15 cellular contexts compared by ENCODE assay signal in genomic region chr9:16670791-16671190, GRCh38.
DNase-seq lines count a peak whose midpoint lies in the region; ATAC-seq and TF ChIP-seq lines count a peak whose summit lies in the region.
"Had no signal": no experiment of that assay in that cellular context is flagged by ENCODE, and none has a peak within 500 bp of the region (broad histone marks: within the 10 kb centered on the region; RNA-seq: fewer than 3 reads in every experiment).

No MANE protein-coding gene starts in this region.

- H3K9me3 ChIP-seq in PC-3 (ENCODE audit: low read length): no peaks in the 10 kb centered on the region
- no peaks in the 10 kb centered on the region for H3K9me3 ChIP-seq in psoas muscle
- H3K9me3 ChIP-seq in hepatocyte (ENCODE audit: low read depth): no peaks in the 10 kb centered on the region
- H3K9me3 ChIP-seq: Peyer's patch had no signal

- BruUV-seq in PC-3 (replicated peaks; lab: Mats Ljungman, UMichigan): no TSS peak

- H3K9me2 ChIP-seq in GM23338 (ENCODE audit: insufficient read depth): peaks cover 2% of the 10 kb centered on the region; the same call in 1 of the 2 replicates
- H3K9me2 ChIP-seq in PC-3 (replicated peaks; ENCODE audit: low read length): no peaks in the 10 kb centered on the region
- no peaks in the 10 kb centered on the region for H3K9me2 ChIP-seq in hepatocyte (replicated peaks; ENCODE audit: insufficient read depth)

- H3K4me1 ChIP-seq in GM23338 (ENCODE audit: insufficient read depth) (0 out of 2 replicates have a peak, but pooled peaks cover 3% of the 10 kb centered on the region), PC-3 (ENCODE audit: insufficient read depth, low read length) (peaks cover 55% of the 10 kb centered on the region), psoas muscle (peaks cover 13% of the 10 kb centered on the region), hepatocyte (ENCODE audit: insufficient read depth) (peaks cover 5% of the 10 kb centered on the region)
- H3K4me1 ChIP-seq: Peyer's patch had no signal

- peaks cover 7% of the 10 kb centered on the region for H3K27me3 Mint-ChIP-seq in GM23338 (ENCODE audit: insufficient read depth, low read depth, poor library complexity)

- H2AFZ ChIP-seq in GM23338: no peak overlapping the region
- no peak overlapping the region for H2AFZ ChIP-seq in PC-3 (ENCODE audit: low read length)
- H2AFZ ChIP-seq in hepatocyte: no peak overlapping the region

- TF ChIP-seq CTCF in GM23338 (conservative IDR thresholded peaks at IDR 0.05; ENCODE audit: low read depth in 2 of 2): no peak
- no peak for TF ChIP-seq CTCF in PC-3 (conservative IDR thresholded peaks at IDR 0.05; ENCODE audit: low read depth, low read length)
- no peak for TF ChIP-seq CTCF in psoas muscle (IDR thresholded peaks at IDR 0.05)
- TF ChIP-seq CTCF in hepatocyte (IDR thresholded peaks at IDR 0.05; ENCODE audit: poor library complexity): no peak

- H3F3A ChIP-seq in GM23338 (replicated peaks; ENCODE audit: low read depth): no peaks in the 10 kb centered on the region
- H3F3A ChIP-seq in PC-3 (ENCODE audit: low read length, unreplicated experiment): peaks cover 4% of the 10 kb centered on the region

- H4K20me1 ChIP-seq in GM23338 (replicated peaks; ENCODE audit: insufficient read depth) (no peaks in the 10 kb centered on the region), PC-3 (ENCODE audit: low read length) (no peaks in the 10 kb centered on the region), hepatocyte (ENCODE audit: insufficient read depth, poor library complexity, severe bottlenecking) (no peaks in the 10 kb centered on the region)

- H3K4me3 ChIP-seq in GM23338: no peak overlapping the region
- peak overlapping the region; percentile 35; the same call in 1 of the 2 replicates for H3K4me3 ChIP-seq in PC-3 (ENCODE audit: low read length)
- no peak overlapping the region for H3K4me3 ChIP-seq in psoas muscle
- H3K4me3 ChIP-seq in hepatocyte: no peak overlapping the region
- H3K4me3 ChIP-seq: Peyer's patch had no signal

- H3K36me3 ChIP-seq in GM23338 (ENCODE audit: insufficient read depth): no peaks in the 10 kb centered on the region
- H3K36me3 ChIP-seq in PC-3 (ENCODE audit: low read depth, low read length): 0 out of 2 replicates have a peak, but pooled peaks cover 6% of the 10 kb centered on the region
- no peaks in the 10 kb centered on the region for H3K36me3 ChIP-seq in psoas muscle (ENCODE audit: insufficient read depth in 1 of 2, low read depth in 1 of 2)
- no peaks in the 10 kb centered on the region for H3K36me3 ChIP-seq in hepatocyte (replicated peaks; ENCODE audit: insufficient read depth, low read depth)
- H3K36me3 ChIP-seq: Peyer's patch had no signal

- DNase-seq in GM23338 (ENCODE audit: low spot score): no peak
- no peak for DNase-seq in PC-3
- peak; percentile 43 for DNase-seq in glomerular visceral epithelial cell (ENCODE audit: extremely low spot score)
- no peak for DNase-seq in psoas muscle
- DNase-seq in RKO (ENCODE audit: low spot score): no peak
- no peak for DNase-seq in hepatocyte (ENCODE audit: low spot score)
- no peak for DNase-seq in DMS 273 treated with DMSO at 0.1 percent for 48 hours (lab: John Stamatoyannopoulos, UW)
- DNase-seq: GOT3, NCI-H1417 treated with DMSO at 0.1 percent for 48 hours, NCI-H187 treated with DMSO at 0.1 percent for 48 hours, Peyer's patch, SW 1271 had no signal

- H3K9ac ChIP-seq in PC-3 (ENCODE audit: low read length): peak overlapping the region; percentile 59

- no peaks in the 10 kb centered on the region for H3K9me3 Mint-ChIP-seq in GM23338

- H3K27me3 ChIP-seq in GM23338 (ENCODE audit: insufficient read depth) (no peaks in the 10 kb centered on the region), PC-3 (ENCODE audit: low read length) (no peaks in the 10 kb centered on the region), psoas muscle (ENCODE audit: insufficient read depth in 3 of 3, low read length in 2 of 3) (no peaks in the 10 kb centered on the region), hepatocyte (no peaks in the 10 kb centered on the region)
- H3K27me3 ChIP-seq: Peyer's patch had no signal

- peak overlapping the region; percentile 1 for H3K27ac Mint-ChIP-seq in GM23338
- H3K27ac Mint-ChIP-seq: CD14-positive monocyte had no signal

- intact Hi-C loops in PC-3 (cut with micrococcal nuclease) (no loop called here), psoas muscle (cut with DNase I) (no loop called here)

- peaks cover 21% of the 10 kb centered on the region for H3K4me1 Mint-ChIP-seq in GM23338
- H3K4me1 Mint-ChIP-seq: CD14-positive monocyte had no signal

- no peak for ATAC-seq in GM23338
- no peak for ATAC-seq in PC-3
- ATAC-seq in psoas muscle: no peak
- no peak for ATAC-seq in GM18498 (IDR thresholded peaks at IDR 0.05; ENCODE audit: unreplicated experiment)
- ATAC-seq: Right ventricle myocardium inferior had no signal

- no peak overlapping the region for H3K4me3 Mint-ChIP-seq in GM23338
- H3K4me3 Mint-ChIP-seq: CD14-positive monocyte had no signal

- H3K4me2 ChIP-seq in GM23338 (no peak overlapping the region), PC-3 (ENCODE audit: low read length) (peak overlapping the region; percentile 80), hepatocyte (no peak overlapping the region)

- no peak overlapping the region for H3K27ac ChIP-seq in GM23338 (ENCODE audit: low read depth)
- peak overlapping the region; percentile 100 for H3K27ac ChIP-seq in PC-3 (ENCODE audit: low read length)
- peak overlapping the region; percentile 73 for H3K27ac ChIP-seq in psoas muscle
- no peak overlapping the region for H3K27ac ChIP-seq in hepatocyte
- H3K27ac ChIP-seq: Peyer's patch had no signal

- H3K79me2 ChIP-seq in GM23338 (replicated peaks; ENCODE audit: insufficient read depth): peaks cover 5% of the 10 kb centered on the region; the same call in 1 of the 2 replicates
- peaks cover 54% of the 10 kb centered on the region for H3K79me2 ChIP-seq in PC-3 (ENCODE audit: low read length)
- H3K79me2 ChIP-seq in hepatocyte: peaks cover 11% of the 10 kb centered on the region

- CTCF ChIA-PET in PC-3 (lab: Charles Lee): no interaction called here

- H3K36me3 Mint-ChIP-seq in GM23338 (ENCODE audit: low read depth): no peaks in the 10 kb centered on the region
- H3K36me3 Mint-ChIP-seq: CD14-positive monocyte had no signal

- POLR2A ChIA-PET in PC-3 (lab: Charles Lee; ENCODE audit: unreplicated experiment): no interaction called here

- WGBS in psoas muscle, 3 donors: 82 to 89% (median 85%) methylated on average over 6 of the region's 6 CpGs
- 90% methylated on average over 6 of the region's 6 CpGs for WGBS in hepatocyte (ENCODE audit: low lambda C conversion rate, missing lambda C conversion rate)

TF ChIP-seq in GM23338, 12 proteins besides CTCF, POLR2A, EP300 and RAD21 (continues in another document):
- no peak for TF ChIP-seq EZH2phosphoT487 (IDR thresholded peaks at IDR 0.05; ENCODE audit: unreplicated experiment)
- no peak for TF ChIP-seq STAT1 (IDR thresholded peaks at IDR 0.05; ENCODE audit: unreplicated experiment)
- no peak for TF ChIP-seq JUNB (IDR thresholded peaks at IDR 0.05; ENCODE audit: unreplicated experiment)
- TF ChIP-seq POLR2AphosphoS5 (IDR thresholded peaks at IDR 0.05; ENCODE audit: low read depth): no peak
- no peak for TF ChIP-seq EZH2 (IDR thresholded peaks at IDR 0.05; ENCODE audit: low read depth, unreplicated experiment)
- TF ChIP-seq CREB1 (CRISPR knock-in tag; IDR thresholded peaks at IDR 0.05; ENCODE audit: low read depth): no peak
- no peak for TF ChIP-seq ZNF114 (CRISPR knock-in tag; IDR thresholded peaks at IDR 0.05)
- TF ChIP-seq, protein P1, sequence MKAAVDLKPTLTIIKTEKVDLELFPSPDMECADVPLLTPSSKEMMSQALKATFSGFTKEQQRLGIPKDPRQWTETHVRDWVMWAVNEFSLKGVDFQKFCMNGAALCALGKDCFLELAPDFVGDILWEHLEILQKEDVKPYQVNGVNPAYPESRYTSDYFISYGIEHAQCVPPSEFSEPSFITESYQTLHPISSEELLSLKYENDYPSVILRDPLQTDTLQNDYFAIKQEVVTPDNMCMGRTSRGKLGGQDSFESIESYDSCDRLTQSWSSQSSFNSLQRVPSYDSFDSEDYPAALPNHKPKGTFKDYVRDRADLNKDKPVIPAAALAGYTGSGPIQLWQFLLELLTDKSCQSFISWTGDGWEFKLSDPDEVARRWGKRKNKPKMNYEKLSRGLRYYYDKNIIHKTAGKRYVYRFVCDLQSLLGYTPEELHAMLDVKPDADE (IDR thresholded peaks at IDR 0.05): no peak
- no peak for TF ChIP-seq REST (IDR thresholded peaks at IDR 0.05; ENCODE audit: unreplicated experiment)
- no peak for TF ChIP-seq ZNF331 (CRISPR knock-in tag; IDR thresholded peaks at IDR 0.05; ENCODE audit: low read depth)

Comparison
In these comparisons a context has a peak if more than half of its experiments do, and no peak if none do; other contexts are left out.
1. H3K27ac ChIP-seq: peak in PC-3 (single experiment) and psoas muscle (single experiment); none in GM23338 (single experiment) and hepatocyte (single experiment).